Comparison of ENCODE assay signal across 11 cellular contexts in the genomic region with DNA sequence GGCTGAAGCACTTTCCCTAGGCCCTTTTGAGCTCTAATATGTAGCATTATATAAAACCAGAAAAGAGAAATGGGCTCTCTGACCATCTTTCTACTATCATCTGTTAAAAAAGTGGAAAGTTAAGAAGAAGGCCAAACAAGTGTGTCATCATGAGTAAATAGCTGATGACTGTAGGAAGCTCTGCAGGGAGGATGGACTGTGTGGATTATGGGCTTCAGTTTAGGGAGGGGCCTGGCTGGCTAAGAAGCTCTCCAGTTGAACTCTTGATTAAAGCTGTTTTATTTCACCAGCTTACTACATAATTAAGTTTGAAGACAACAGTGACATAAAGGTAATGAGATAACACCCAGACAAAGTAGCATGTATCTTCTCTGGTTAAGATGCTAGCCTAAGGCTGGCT. TPM values are rescaled to one million over a fixed set of nuclear protein-coding genes. Genes with fewer than 3 reads are reported as not detected.
DNase-seq lines count a peak whose midpoint lies in the region; ATAC-seq and TF ChIP-seq lines count a peak whose summit lies in the region.
"Had no signal": no experiment of that assay in that cellular context is flagged by ENCODE, and none has a peak within 500 bp of the region (broad histone marks: within the 10 kb centered on the region; RNA-seq: fewer than 3 reads in every experiment).

No MANE protein-coding gene starts in this region.

- POLR2A ChIA-PET in AG04450 (lab: Yijun Ruan, JAX), result interaction anchor here (0.7 kb wide), 1 partner anchor 48 kb away, joined by 3 read pairs; no protein-coding TSS in a partner anchor

- H3K27me3 Mint-ChIP-seq in H9 (ENCODE audit: low read depth), result no peaks in the 10 kb centered on the region
- no peaks in the 10 kb centered on the region for H3K27me3 Mint-ChIP-seq in GM23338 (ENCODE audit: insufficient read depth, low read depth, poor library complexity)

- 0 out of 2 replicates have a peak, but pooled peaks cover 3% of the 10 kb centered on the region for H3K4me1 ChIP-seq in H9 (ENCODE audit: insufficient read depth, low read length)
- no peaks in the 10 kb centered on the region; the same call in 1 of the 2 replicates for H3K4me1 ChIP-seq in GM23338 (ENCODE audit: insufficient read depth)
- peaks cover 2 to 39% of the 10 kb centered on the region in 2 donors for H3K4me1 ChIP-seq in neuronal stem cell (ENCODE audit: control insufficient read depth in 2 of 2, insufficient read depth in 1 of 2, low read depth in 1 of 2, low read length in 2 of 2)

- H4K20me1 ChIP-seq in H9 (ENCODE audit: control insufficient read depth, insufficient read depth, insufficient read length) (no peaks in the 10 kb centered on the region), GM23338 (replicated peaks; ENCODE audit: insufficient read depth) (no peaks in the 10 kb centered on the region)

- H3K4ac ChIP-seq in H9 (ENCODE audit: low read depth, low read length), result no peak overlapping the region
- no peak overlapping the region for H3K4ac ChIP-seq in neuronal stem cell (ENCODE audit: low read length)

- no peaks in the 10 kb centered on the region; the same call in 1 of the 2 replicates for H3F3A ChIP-seq in GM23338 (replicated peaks; ENCODE audit: low read depth)

- H2AFZ ChIP-seq in H9 (ENCODE audit: low read length) (no peak overlapping the region), GM23338 (no peak overlapping the region), neuronal stem cell (ENCODE audit: low read length) (no peak overlapping the region)

- H3K27ac Mint-ChIP-seq in H9, result peak overlapping the region in 2 of 3 experiments; percentile 37 to 41; a peak in 3 of 7 replicates
- H3K27ac Mint-ChIP-seq in GM23338, result no peak overlapping the region; the same call in 1 of the 2 replicates

- H3K4me1 Mint-ChIP-seq in H9 (peaks cover 2 to 18% of the 10 kb centered on the region in 2 experiments; a peak in 2 of 4 replicates), GM23338 (peaks cover 31% of the 10 kb centered on the region)

- H3K27me3 ChIP-seq in AG04450 (ENCODE audit: control insufficient read depth, insufficient read depth, low read length) (no peaks in the 10 kb centered on the region), H9 (ENCODE audit: insufficient read depth, low read length) (no peaks in the 10 kb centered on the region), GM23338 (ENCODE audit: insufficient read depth) (no peaks in the 10 kb centered on the region), neuronal stem cell (ENCODE audit: control insufficient read depth in 3 of 3, insufficient read depth in 3 of 3, low read depth in 1 of 3, low read length in 3 of 3) (no peaks in the 10 kb centered on the region)

- no peaks in the 10 kb centered on the region for H3K9me3 ChIP-seq in AG04450 (ENCODE audit: control insufficient read depth, insufficient read depth, low read length)
- H3K9me3 ChIP-seq in H9 (ENCODE audit: control insufficient read depth, low read depth, low read length), result no peaks in the 10 kb centered on the region
- no peaks in the 10 kb centered on the region for H3K9me3 ChIP-seq in neuronal stem cell (replicated peaks in 1 of 2; ENCODE audit: control insufficient read depth in 2 of 2, insufficient read depth in 1 of 2, low read depth in 1 of 2, low read length in 2 of 2)

- H3K36me3 Mint-ChIP-seq in H9 (ENCODE audit: insufficient read depth in 1 of 3, low read depth in 3 of 3) (peaks cover 11 to 79% (median 50%) of the 10 kb centered on the region in 3 experiments; a peak in 6 of 7 replicates), GM23338 (ENCODE audit: low read depth) (peaks cover 59% of the 10 kb centered on the region; the same call in 2 of the 3 replicates)

- H3K9me3 Mint-ChIP-seq in H9, result no peaks in the 10 kb centered on the region
- H3K9me3 Mint-ChIP-seq in GM23338, result no peaks in the 10 kb centered on the region

- H2BK120ac ChIP-seq in H9 (ENCODE audit: low read depth, low read length, poor library complexity, severe bottlenecking) (no peak overlapping the region), neuronal stem cell (ENCODE audit: low read depth, low read length) (no peak overlapping the region)

- CTCF ChIA-PET in AG04450 (lab: Charles Lee), result interaction anchor here (0.6 to 1.5 kb wide), 3 partner anchors 15 to 275 kb away, joined by 4 to 5 read pairs (median 4); no protein-coding TSS in a partner anchor

- no peaks in the 10 kb centered on the region for H3K79me2 ChIP-seq in H9 (ENCODE audit: insufficient read depth, low read length)
- H3K79me2 ChIP-seq in GM23338 (replicated peaks; ENCODE audit: insufficient read depth), result no peaks in the 10 kb centered on the region

- H3K14ac ChIP-seq in H9 (ENCODE audit: insufficient read depth, low read length) (no peak overlapping the region), neuronal stem cell (ENCODE audit: low read length) (no peak overlapping the region)

- H3K27ac ChIP-seq in AG04450 (ENCODE audit: low read depth, low read length) (peak overlapping the region; percentile 59), H9 (ENCODE audit: insufficient read length, low read depth, low read length) (no peak overlapping the region), GM23338 (ENCODE audit: low read depth) (no peak overlapping the region), neuronal stem cell (replicated peaks; ENCODE audit: low read length) (no peak overlapping the region)

- H2BK15ac ChIP-seq in H9 (ENCODE audit: low read depth, low read length) (no peak overlapping the region), neuronal stem cell (ENCODE audit: low read length) (no peak overlapping the region)

- H2BK20ac ChIP-seq in H9 (ENCODE audit: low read depth, low read length, poor library complexity, severe bottlenecking), result no peak overlapping the region

- H3K4me3 ChIP-seq in AG04450 (ENCODE audit: low read depth, low read length) (no peak overlapping the region), GM23338 (no peak overlapping the region), neuronal stem cell (ENCODE audit: low read length in 2 of 2) (no peak overlapping the region)

- H3K79me1 ChIP-seq in H9 (ENCODE audit: insufficient read depth, low read depth, low read length, poor library complexity, severe bottlenecking) (no peaks in the 10 kb centered on the region), neuronal stem cell (ENCODE audit: low read depth, low read length) (no peaks in the 10 kb centered on the region)

- no peak overlapping the region for H3K56ac ChIP-seq in H9 (ENCODE audit: insufficient read length, low read depth, low read length)

- no peak overlapping the region for H2BK5ac ChIP-seq in H9 (ENCODE audit: insufficient read length, low read length)
- no peak overlapping the region for H2BK5ac ChIP-seq in neuronal stem cell (ENCODE audit: low read length)

- peak; percentile 29 for DNase-seq in AG04450 (ENCODE audit: low read depth, low spot score)
- no peak for DNase-seq in H9
- peak; percentile 86 for DNase-seq in amniotic epithelial cell (ENCODE audit: low read depth)
- peak; percentile 57 for DNase-seq in kidney tubule cell (ENCODE audit: low spot score)
- DNase-seq in GM23338 (ENCODE audit: low spot score), result no peak
- no peak for DNase-seq in neuronal stem cell (ENCODE audit: low spot score)
- no peak for DNase-seq in NCI-H1092 treated with DMSO at 0.1 percent for 48 hours (lab: John Stamatoyannopoulos, UW)
- no peak for DNase-seq in HT-29 (ENCODE audit: low spot score)
- DNase-seq: activated gamma-delta T cell treated with Interleukin-2 at 50 U/mL for 16 hours; NCI-H446 treated with DMSO at 0.1 percent for 48 hours; stimulated activated CD4-positive, alpha-beta T cell treated with anti-CD3 and anti-CD28 coated beads, Interleukin-4, amount 100 ng/mL, for 1 hour had no signal

- TF ChIP-seq CTCF in AG04450 (IDR thresholded peaks at IDR 0.05; ENCODE audit: low read depth, low read length), result no peak
- no peak for TF ChIP-seq CTCF in H9 (conservative IDR thresholded peaks at IDR 0.05)
- no peak for TF ChIP-seq CTCF in GM23338 (conservative IDR thresholded peaks at IDR 0.05; ENCODE audit: low read depth in 2 of 2)

- H4K91ac ChIP-seq in H9 (ENCODE audit: insufficient read length, low read depth, low read length), result no peak overlapping the region
- no peak overlapping the region for H4K91ac ChIP-seq in neuronal stem cell (ENCODE audit: low read depth, low read length, poor library complexity)

- no peak overlapping the region for H3K4me2 ChIP-seq in H9 (ENCODE audit: insufficient read depth, insufficient read length, low read length)
- no peak overlapping the region for H3K4me2 ChIP-seq in GM23338
- no peak overlapping the region for H3K4me2 ChIP-seq in neuronal stem cell (ENCODE audit: insufficient read depth, low read length, poor library complexity, severe bottlenecking)

- no peak overlapping the region for H3K23ac ChIP-seq in H9 (ENCODE audit: insufficient read length, low read depth, low read length)
- no peak overlapping the region for H3K23ac ChIP-seq in neuronal stem cell (ENCODE audit: low read depth, low read length, poor library complexity)

- H2AK5ac ChIP-seq in H9 (ENCODE audit: insufficient read length, low read length), result no peak overlapping the region
- no peak overlapping the region for H2AK5ac ChIP-seq in neuronal stem cell (ENCODE audit: low read depth, low read length)

- H3K23me2 ChIP-seq in H9 (ENCODE audit: insufficient read length, low read depth, low read length, poor library complexity, severe bottlenecking), result no peaks in the 10 kb centered on the region

- no peak overlapping the region for H4K8ac ChIP-seq in H9 (replicated peaks; ENCODE audit: insufficient read length, low read depth, low read length)
- H4K8ac ChIP-seq in neuronal stem cell (ENCODE audit: low read depth, low read length), result no peak overlapping the region

- no peak for ATAC-seq in GM23338

- H2BK12ac ChIP-seq in H9 (ENCODE audit: insufficient read length, low read depth, low read length) (no peak overlapping the region), neuronal stem cell (ENCODE audit: low read length) (no peak overlapping the region)

- H3K36me3 ChIP-seq in GM23338 (ENCODE audit: insufficient read depth) (peaks cover 16% of the 10 kb centered on the region), neuronal stem cell (replicated peaks in 1 of 2; ENCODE audit: control insufficient read depth in 2 of 2, insufficient read depth in 2 of 2, low read length in 2 of 2) (peaks cover 16 to 89% of the 10 kb centered on the region in 2 donors)

- H3K9ac ChIP-seq in H9 (ENCODE audit: extremely low read depth, insufficient read length, low read length) (no peak overlapping the region), neuronal stem cell (ENCODE audit: low read depth, low read length, poor library complexity) (no peak overlapping the region)

- H3K9me2 ChIP-seq in GM23338 (ENCODE audit: insufficient read depth), result no peaks in the 10 kb centered on the region

- H3K4me3 Mint-ChIP-seq in H9 (no peak overlapping the region), GM23338 (no peak overlapping the region)

- H4K5ac ChIP-seq in H9 (ENCODE audit: insufficient read length, low read depth, low read length), result no peak overlapping the region

- H3T11ph ChIP-seq in H9 (ENCODE audit: low read length), result no peak overlapping the region

- H3K18ac ChIP-seq in H9 (ENCODE audit: insufficient read length, low read depth, low read length) (no peak overlapping the region), neuronal stem cell (ENCODE audit: low read length) (no peak overlapping the region)

RNA-seq across cellular contexts. Expression of gene INTS14, which starts 30.6 kb away (rescaled TPM):
- polyA plus RNA-seq in AG04450 (2011; rRNA removed) (46.1 and 56.6 TPM in 2 replicates), GM23338 (2016; fragmentation: Nextera tagmentation; extraction: Ambion mirVana) (14.1 and 15.2 TPM in 2 replicates)
- polyA minus RNA-seq in AG04450 (2011; rRNA and poly(A)+ RNA removed), result 39.0 and 49.4 TPM in 2 replicates
- 41.8 and 44.7 TPM in 2 replicates for total RNA-seq in H9 (2021)
- total RNA-seq in GM23338 (2014; rRNA removed; shearing (Covaris generic)), result 37.7 and 56.0 TPM in 2 replicates
- polyA plus RNA-seq in neuronal stem cell (2013, experiment 1 of 2), result 34.5 TPM
- polyA plus RNA-seq in neuronal stem cell (2013, experiment 2 of 2), result 33.6 TPM
- 51.8 and 55.1 TPM in 2 replicates for total RNA-seq in HT-29 (2014; rRNA removed; shearing (Covaris generic))

RNA-seq across cellular contexts. Expression of gene SLC24A1, which starts 41.5 kb away (rescaled TPM):
- polyA plus RNA-seq in AG04450 (2011; rRNA removed) (5.5 TPM in 2 replicates), GM23338 (2016; fragmentation: Nextera tagmentation; extraction: Ambion mirVana) (1.6 and 2.3 TPM in 2 replicates)
- polyA minus RNA-seq in AG04450 (2011; rRNA and poly(A)+ RNA removed), result 5.0 and 10.1 TPM in 2 replicates
- 8.6 TPM in 2 replicates for total RNA-seq in H9 (2021)
- 4.5 and 6.1 TPM in 2 replicates for total RNA-seq in GM23338 (2014; rRNA removed; shearing (Covaris generic))
- polyA plus RNA-seq in neuronal stem cell (2013, experiment 1 of 2), result 4.8 TPM
- polyA plus RNA-seq in neuronal stem cell (2013, experiment 2 of 2), result 4.6 TPM
- 4.0 and 5.1 TPM in 2 replicates for total RNA-seq in HT-29 (2014; rRNA removed; shearing (Covaris generic))

RNA-seq across cellular contexts. Expression of gene HACD3, which starts 50.0 kb away (rescaled TPM):
- 104 and 130 TPM in 2 replicates for polyA plus RNA-seq in AG04450 (2011; rRNA removed)
- polyA minus RNA-seq in AG04450 (2011; rRNA and poly(A)+ RNA removed), result 50.9 and 65.4 TPM in 2 replicates
- 131 and 133 TPM in 2 replicates for total RNA-seq in H9 (2021)
- total RNA-seq in GM23338 (2014; rRNA removed; shearing (Covaris generic)), result 128 and 131 TPM in 2 replicates
- 115 and 123 TPM in 2 replicates for polyA plus RNA-seq in GM23338 (2016; fragmentation: Nextera tagmentation; extraction: Ambion mirVana)
- 172 TPM for polyA plus RNA-seq in neuronal stem cell (2013, experiment 1 of 2)
- 177 TPM for polyA plus RNA-seq in neuronal stem cell (2013, experiment 2 of 2)
- 77.9 and 82.4 TPM in 2 replicates for total RNA-seq in HT-29 (2014; rRNA removed; shearing (Covaris generic))

Comparison
In these comparisons a context has a peak if more than half of its experiments do, and no peak if none do; other contexts are left out.
1. DNase-seq: peak in AG04450 (single experiment), amniotic epithelial cell (single experiment) and kidney tubule cell (single experiment); none in H9 (single experiment), GM23338 (single experiment), neuronal stem cell (single experiment), NCI-H1092 treated with DMSO at 0.1 percent for 48 hours (single experiment) and HT-29 (single experiment).